In the genomic region with DNA sequence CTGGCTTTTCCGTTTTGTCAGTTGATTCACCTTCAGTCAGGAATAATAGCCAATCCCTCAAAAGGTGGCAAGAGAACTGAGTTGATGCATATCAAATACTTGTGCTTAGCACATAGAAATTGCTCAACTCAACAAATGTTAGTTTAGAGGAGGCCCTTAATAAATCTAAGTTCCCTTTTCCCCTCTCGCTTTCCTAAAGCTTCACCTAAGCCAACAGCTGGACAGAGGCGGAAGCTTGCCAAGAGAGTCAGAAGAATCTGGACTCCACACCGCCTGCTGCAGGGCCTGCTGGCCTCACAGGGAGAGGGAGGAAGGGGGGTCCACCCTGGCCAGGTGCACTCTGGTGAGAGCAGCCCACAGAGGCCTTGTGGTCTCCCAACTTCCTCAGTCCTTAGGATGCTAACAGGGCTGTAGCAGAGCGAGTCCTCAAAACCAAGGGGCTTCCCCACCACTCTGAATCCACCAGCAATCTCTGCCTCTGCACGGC, we compare ENCODE assay signal across 8 cellular contexts.
DNase-seq lines count a peak whose midpoint lies in the region; ATAC-seq, FAIRE-seq and TF ChIP-seq lines count a peak whose summit lies in the region.

No MANE protein-coding gene starts in this region.

- H3K27me3 ChIP-seq in left lung = no peaks in the 10 kb centered on the region

- DNase-seq in activated gamma-delta T cell treated with Interleukin-2 at 50 U/mL for 16 hours = peak; percentile 19
- no peak for DNase-seq in activated gamma-delta T cell (lab: John Stamatoyannopoulos, UW)
- peak; percentile 62 for DNase-seq in activated naive CD8-positive, alpha-beta T cell treated with anti-CD3 and anti-CD28 coated beads, Interleukin-2, amount 10 ng/mL, durations not matched to agents 7 days and 5 days
- peak; percentile 64 to 82 for DNase-seq in left lung
- no peak for DNase-seq in H54 (ENCODE audit: insufficient read length, low spot score)
- DNase-seq in NCI-H748 (lab: John Stamatoyannopoulos, UW; ENCODE audit: unreplicated experiment) = no peak
- no peak for DNase-seq in NCI-H510A (lab: John Stamatoyannopoulos, UW)

- H3K36me3 Mint-ChIP-seq in activated naive CD8-positive, alpha-beta T cell treated with anti-CD3 and anti-CD28 coated beads, Interleukin-2, amount 10 ng/mL, durations not matched to agents 7 days and 5 days = peaks cover 19% of the 10 kb centered on the region

- no peaks in the 10 kb centered on the region for H3K9me3 Mint-ChIP-seq in activated naive CD8-positive, alpha-beta T cell treated with anti-CD3 and anti-CD28 coated beads, Interleukin-2, amount 10 ng/mL, durations not matched to agents 7 days and 5 days

- H3K4me1 ChIP-seq in left lung = peaks cover 48 to 84% of the 10 kb centered on the region in 2 donors

- H3K36me3 ChIP-seq in left lung = no peaks in the 10 kb centered on the region

- H3K9me3 ChIP-seq in left lung = no peaks in the 10 kb centered on the region

- H3K4me1 Mint-ChIP-seq in activated naive CD8-positive, alpha-beta T cell treated with anti-CD3 and anti-CD28 coated beads, Interleukin-2, amount 10 ng/mL, durations not matched to agents 7 days and 5 days = peaks cover 51% of the 10 kb centered on the region

- TF ChIP-seq POLR2A in H54 (IDR thresholded peaks at IDR 0.05; ENCODE audit: low read depth, low read length) = no peak

- peak overlapping the region; percentile 81 for H3K27ac Mint-ChIP-seq in activated naive CD8-positive, alpha-beta T cell treated with anti-CD3 and anti-CD28 coated beads, Interleukin-2, amount 10 ng/mL, durations not matched to agents 7 days and 5 days

- H3K27me3 Mint-ChIP-seq in activated naive CD8-positive, alpha-beta T cell treated with anti-CD3 and anti-CD28 coated beads, Interleukin-2, amount 10 ng/mL, durations not matched to agents 7 days and 5 days = no peaks in the 10 kb centered on the region

- POLR2A ChIA-PET in activated naive CD8-positive, alpha-beta T cell treated with anti-CD3 and anti-CD28 coated beads, Interleukin-2, amount 10 ng/mL, durations not matched to agents 7 days and 5 days (lab: Charles Lee) = no interaction called here

- FAIRE-seq in H54 (lab: Jason Lieb, UNC) = no peak

- peak; percentile 62 for ATAC-seq in HG03521 (IDR thresholded peaks at IDR 0.05; ENCODE audit: unreplicated experiment)
- peak; percentile 79 for ATAC-seq in activated naive CD8-positive, alpha-beta T cell treated with anti-CD3 and anti-CD28 coated beads, Interleukin-2, amount 10 ng/mL, durations not matched to agents 7 days and 5 days (ENCODE audit: low read depth)
- ATAC-seq in left lung = peak; percentile 14

- peak overlapping the region; percentile 79 to 88 for H3K27ac ChIP-seq in left lung

- intact Hi-C loops in left lung (cut with DNase I) = no loop called here

- H3K4me3 ChIP-seq in left lung = no peak overlapping the region

- TF ChIP-seq CTCF in left lung (IDR thresholded peaks at IDR 0.05) = no peak

- peak overlapping the region; percentile 69 for H3K4me3 Mint-ChIP-seq in activated naive CD8-positive, alpha-beta T cell treated with anti-CD3 and anti-CD28 coated beads, Interleukin-2, amount 10 ng/mL, durations not matched to agents 7 days and 5 days

Comparison
In these comparisons a context has a peak if more than half of its experiments do, and no peak if none do; other contexts are left out.
1. DNase-seq: peak in activated gamma-delta T cell treated with Interleukin-2 at 50 U/mL for 16 hours (single experiment), activated naive CD8-positive, alpha-beta T cell treated with anti-CD3 and anti-CD28 coated beads, Interleukin-2, amount 10 ng/mL, durations not matched to agents 7 days and 5 days (single experiment) and left lung (2 of 2); none in activated gamma-delta T cell (single experiment), H54 (single experiment), NCI-H748 (single experiment) and NCI-H510A (single experiment).
2. ATAC-seq: peak in every context shown above with its lines; median percentile 79 in activated naive CD8-positive, alpha-beta T cell treated with anti-CD3 and anti-CD28 coated beads, Interleukin-2, amount 10 ng/mL, durations not matched to agents 7 days and 5 days; 62 in HG03521; 14 in left lung.